ENCODE assay signal across 8 cellular contexts in genomic region chr15:68053997-68054657, GRCh38. TPM values are rescaled to one million over a fixed set of nuclear protein-coding genes. Genes with fewer than 3 reads are reported as not detected.
DNase-seq lines count a peak whose midpoint lies in the region; ATAC-seq lines count a peak whose summit lies in the region.

PIAS1 (plus strand) TSS chr15:68054315; CDS start chr15:68054327, 12 bp downstream.

- ATAC-seq in GM19372 (IDR thresholded peaks at IDR 0.05; ENCODE audit: low read depth, unreplicated experiment): peak; percentile 80
- ATAC-seq in HG03521 (IDR thresholded peaks at IDR 0.05; ENCODE audit: unreplicated experiment): peak; percentile 80
- peak; percentile 95 for ATAC-seq in left lobe of liver

- DNase-seq in C1 segment of cervical spinal cord (lab: John Stamatoyannopoulos, UW) (peak; percentile 29 to 93 (median 87)), NCI-H748 (lab: John Stamatoyannopoulos, UW; ENCODE audit: unreplicated experiment) (peak; percentile 94), dedifferentiated amniotic fluid mesenchymal stem cell (ENCODE audit: extremely low spot score) (peak; percentile 86), left lobe of liver (ENCODE audit: low spot score) (peak; percentile 97)
- peak; percentile 93 for DNase-seq in activated CD4-positive, alpha-beta T cell treated with anti-CD3 and anti-CD28 coated beads, Interleukin-2, amount 50 U/mL, for 1 hour
- peak; percentile 94 to 95 for DNase-seq in stimulated activated CD4-positive, alpha-beta T cell treated with anti-CD3 and anti-CD28 coated beads, Interleukin-2, amount 100 ng/mL, for 24 hours

RNA-seq across cellular contexts. Expression of gene PIAS1, which starts in this region (rescaled TPM):
- 13.2 TPM for total RNA-seq in left lobe of liver

Comparison
In these comparisons a context has a peak if more than half of its experiments do, and no peak if none do; other contexts are left out.
1. Peak in every context shown above with its lines: DNase-seq and ATAC-seq.